ENCODE assay signal across 16 cellular contexts in the genomic region with DNA sequence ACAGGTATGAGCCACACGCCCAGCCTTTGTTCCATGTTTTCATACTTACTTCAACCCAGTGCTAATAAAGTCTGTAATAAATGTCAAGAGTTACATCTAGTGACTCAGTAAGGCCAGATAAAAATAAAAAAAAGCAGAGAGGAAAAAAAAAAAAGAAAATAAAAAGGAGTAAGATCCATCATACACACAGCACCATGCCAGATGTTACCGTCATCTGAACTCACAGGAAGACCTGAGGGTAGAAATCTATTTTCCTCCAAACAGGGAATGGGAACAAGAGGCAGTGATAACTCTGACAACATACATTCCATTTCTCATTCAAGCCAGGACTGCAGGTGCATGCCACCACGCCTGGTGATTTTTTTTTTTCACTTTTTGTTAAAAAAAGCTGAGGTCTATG.
"Had no signal": no experiment of that assay in that cellular context is flagged by ENCODE, and none has a peak within 500 bp of the region (broad histone marks: within the 10 kb centered on the region; RNA-seq: fewer than 3 reads in every experiment).

No MANE protein-coding gene starts in this region.

- H3K9me3 Mint-ChIP-seq: activated naive CD4-positive, alpha-beta T cell treated with anti-CD3 and anti-CD28 coated beads, Interleukin-2, amount 10 ng/mL, durations not matched to agents 7 days and 5 days; activated T-helper 2 cell treated with anti-CD3 and anti-CD28 coated beads, Interferon-gamma antibody, Interleukin-2, Interleukin-4, amounts not matched to agents 10 μg/mL and 5 μg/mL and 100 μg/mL, durations not matched to agents 14 hours and 24 hours and 36 hours; dendritic cell treated with granulocyte-macrophage colony-stimulating factor and Interleukin-4, amounts not matched to agents 40 ng/mL and 50 ng/mL, for 4 days; T-helper 2 cell treated with Interferon-gamma antibody and Interleukin-4, amounts not matched to agents 5 μg/mL and 100 μg/mL, for 36 hours had no signal

- H3K27me3 Mint-ChIP-seq: activated naive CD4-positive, alpha-beta T cell treated with anti-CD3 and anti-CD28 coated beads, Interleukin-2, amount 10 ng/mL, durations not matched to agents 7 days and 5 days; dendritic cell treated with granulocyte-macrophage colony-stimulating factor and Interleukin-4, amounts not matched to agents 40 ng/mL and 50 ng/mL, for 4 days had no signal

- ATAC-seq: body of pancreas, sciatic nerve had no signal

- H3K36me3 ChIP-seq: vagina had no signal

- DNase-seq: activated CD4-positive, alpha-beta T cell treated with anti-CD3 and anti-CD28 coated beads, Interleukin-2, amount 50 U/mL, for 1 hour; activated naive CD4-positive, alpha-beta T cell treated with anti-CD3 and anti-CD28 coated beads, Interleukin-2, amount 10 ng/mL, durations not matched to agents 7 days and 5 days; amniotic stem cell; body of pancreas; effector memory CD4-positive, alpha-beta T cell; head of caudate nucleus; nephron progenitor cell; spleen; stimulated activated CD4-positive, alpha-beta T cell treated with anti-CD3 and anti-CD28 coated beads, Interleukin-1b, Interleukin-23, amount 100 ng/mL, for 48 hours had no signal

- H3K4me3 ChIP-seq: body of pancreas, spleen, vagina had no signal

- FAIRE-seq: frontal cortex had no signal

- H3K27ac Mint-ChIP-seq: activated naive CD4-positive, alpha-beta T cell treated with anti-CD3 and anti-CD28 coated beads, Interleukin-2, amount 10 ng/mL, durations not matched to agents 7 days and 5 days; activated T-helper 2 cell treated with anti-CD3 and anti-CD28 coated beads, Interferon-gamma antibody, Interleukin-2, Interleukin-4, amounts not matched to agents 10 μg/mL and 5 μg/mL and 100 μg/mL, durations not matched to agents 14 hours and 24 hours and 36 hours; dendritic cell treated with granulocyte-macrophage colony-stimulating factor and Interleukin-4, amounts not matched to agents 40 ng/mL and 50 ng/mL, for 4 days had no signal

- H3K9me3 ChIP-seq: body of pancreas, spleen, vagina had no signal

- H3K4me3 Mint-ChIP-seq: activated naive CD4-positive, alpha-beta T cell treated with anti-CD3 and anti-CD28 coated beads, Interleukin-2, amount 10 ng/mL, durations not matched to agents 7 days and 5 days; dendritic cell treated with granulocyte-macrophage colony-stimulating factor and Interleukin-4, amounts not matched to agents 40 ng/mL and 50 ng/mL, for 4 days; nephron progenitor cell; T-helper 2 cell treated with Interferon-gamma antibody and Interleukin-4, amounts not matched to agents 5 μg/mL and 100 μg/mL, for 36 hours had no signal

- H3K27me3 ChIP-seq: body of pancreas, spleen, vagina had no signal

- H3K27ac ChIP-seq: body of pancreas, epithelial cell of prostate, spleen, vagina had no signal
